Comparison of ENCODE assay signal across 1 cellular context in genomic region chr15:58934521-58934920, GRCh38.
TF ChIP-seq lines count a peak whose summit lies in the region.

No MANE protein-coding gene starts in this region.

TF ChIP-seq in GM12878, 131 proteins besides CTCF, POLR2A, EP300 and RAD21 (continued from another document):
- TF ChIP-seq, protein P1, sequence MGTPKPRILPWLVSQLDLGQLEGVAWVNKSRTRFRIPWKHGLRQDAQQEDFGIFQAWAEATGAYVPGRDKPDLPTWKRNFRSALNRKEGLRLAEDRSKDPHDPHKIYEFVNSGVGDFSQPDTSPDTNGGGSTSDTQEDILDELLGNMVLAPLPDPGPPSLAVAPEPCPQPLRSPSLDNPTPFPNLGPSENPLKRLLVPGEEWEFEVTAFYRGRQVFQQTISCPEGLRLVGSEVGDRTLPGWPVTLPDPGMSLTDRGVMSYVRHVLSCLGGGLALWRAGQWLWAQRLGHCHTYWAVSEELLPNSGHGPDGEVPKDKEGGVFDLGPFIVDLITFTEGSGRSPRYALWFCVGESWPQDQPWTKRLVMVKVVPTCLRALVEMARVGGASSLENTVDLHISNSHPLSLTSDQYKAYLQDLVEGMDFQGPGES (IDR thresholded peaks at IDR 0.05) = no peak
- TF ChIP-seq FOXK2 (IDR thresholded peaks at IDR 0.05) (no peak), CEBPB (IDR thresholded peaks at IDR 0.05; ENCODE audit: borderline replicate concordance in 1 of 2, low read depth in 2 of 2, low read length in 2 of 2) (no peak), TBL1XR1 (IDR thresholded peaks at IDR 0.05; ENCODE audit: low read depth, low read length) (no peak), EZH2 (IDR thresholded peaks at IDR 0.05; ENCODE audit: borderline replicate concordance, control insufficient read depth, low read depth, low read length) (no peak), CHD4 (IDR thresholded peaks at IDR 0.05) (no peak), ATF7 (IDR thresholded peaks at IDR 0.05; ENCODE audit: low read depth) (no peak), SUZ12 (IDR thresholded peaks at IDR 0.05; ENCODE audit: unreplicated experiment) (no peak), SPI1 (IDR thresholded peaks at IDR 0.05; ENCODE audit: borderline replicate concordance, insufficient read depth, low read depth, low read length) (no peak), PBX3 (IDR thresholded peaks at IDR 0.05; ENCODE audit: insufficient replicate concordance, low read depth, low read length) (no peak), EED (IDR thresholded peaks at IDR 0.05; ENCODE audit: low read depth) (no peak), SIN3A (IDR thresholded peaks at IDR 0.05; ENCODE audit: low read depth, low read length) (no peak), MTA2 (IDR thresholded peaks at IDR 0.05; ENCODE audit: low read depth) (no peak)
- TF ChIP-seq, protein P2, sequence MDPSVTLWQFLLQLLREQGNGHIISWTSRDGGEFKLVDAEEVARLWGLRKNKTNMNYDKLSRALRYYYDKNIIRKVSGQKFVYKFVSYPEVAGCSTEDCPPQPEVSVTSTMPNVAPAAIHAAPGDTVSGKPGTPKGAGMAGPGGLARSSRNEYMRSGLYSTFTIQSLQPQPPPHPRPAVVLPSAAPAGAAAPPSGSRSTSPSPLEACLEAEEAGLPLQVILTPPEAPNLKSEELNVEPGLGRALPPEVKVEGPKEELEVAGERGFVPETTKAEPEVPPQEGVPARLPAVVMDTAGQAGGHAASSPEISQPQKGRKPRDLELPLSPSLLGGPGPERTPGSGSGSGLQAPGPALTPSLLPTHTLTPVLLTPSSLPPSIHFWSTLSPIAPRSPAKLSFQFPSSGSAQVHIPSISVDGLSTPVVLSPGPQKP (IDR thresholded peaks at IDR 0.05; ENCODE audit: low read depth, low read length) = no peak
